Comparison of ENCODE assay signal across 10 cellular contexts in genomic region chr12:51941011-51941561, GRCh38. TPM values are rescaled to one million over a fixed set of nuclear protein-coding genes. Genes with fewer than 3 reads are reported as not detected.
DNase-seq lines count a peak whose midpoint lies in the region; ATAC-seq and TF ChIP-seq lines count a peak whose summit lies in the region.
"Had no signal": no experiment of that assay in that cellular context is flagged by ENCODE, and none has a peak within 500 bp of the region (broad histone marks: within the 10 kb centered on the region; RNA-seq: fewer than 3 reads in every experiment).

No MANE protein-coding gene starts in this region.

- TF ChIP-seq CTCF in astrocyte of the cerebellum (IDR thresholded peaks at IDR 0.05; ENCODE audit: low read depth, low read length, missing control alignments) = no peak
- no peak for TF ChIP-seq CTCF in PC-3 (conservative IDR thresholded peaks at IDR 0.05; ENCODE audit: low read depth, low read length)
- TF ChIP-seq CTCF in natural killer cell (IDR thresholded peaks at IDR 0.05) = no peak

- H3K36me3 Mint-ChIP-seq in natural killer cell = peaks cover 13% of the 10 kb centered on the region

- H3K4me3 ChIP-seq in astrocyte of the cerebellum (ENCODE audit: low read depth, low read length) = no peak overlapping the region
- no peak overlapping the region for H3K4me3 ChIP-seq in PC-3 (ENCODE audit: low read length)
- H3K4me3 ChIP-seq: prostate gland had no signal

- no peak overlapping the region for H3K27ac ChIP-seq in PC-3 (ENCODE audit: low read length)
- H3K27ac ChIP-seq: prostate gland had no signal

- no peak overlapping the region for H3K27ac Mint-ChIP-seq in natural killer cell

- POLR2A ChIA-PET in PC-3 (lab: Charles Lee; ENCODE audit: unreplicated experiment) = no interaction called here

- H3K27me3 Mint-ChIP-seq in natural killer cell (ENCODE audit: low read depth in 2 of 2) = peaks cover 0 to 12% of the 10 kb centered on the region in 2 donors

- no TSS peak for BruUV-seq in PC-3 (replicated peaks; lab: Mats Ljungman, UMichigan)

- no peak overlapping the region for H3K4me2 ChIP-seq in PC-3 (ENCODE audit: low read length)

- intact Hi-C loops in PC-3 (cut with micrococcal nuclease) (no loop called here), natural killer cell (cut with micrococcal nuclease) (no loop called here)

- H3K4me1 ChIP-seq in PC-3 (ENCODE audit: insufficient read depth, low read length) = no peaks in the 10 kb centered on the region
- H3K4me1 ChIP-seq: prostate gland had no signal

- peaks cover 15% of the 10 kb centered on the region; the same call in 1 of the 2 replicates for H3K9me3 ChIP-seq in PC-3 (ENCODE audit: low read length)
- H3K9me3 ChIP-seq: prostate gland had no signal

- CTCF ChIA-PET in PC-3 (lab: Charles Lee) = no interaction called here

- peaks cover 8 to 15% of the 10 kb centered on the region in 2 donors for H3K4me1 Mint-ChIP-seq in natural killer cell

- DNase-seq in AG08396 (ENCODE audit: low spot score) (peak; percentile 37), NCI-H146 (lab: John Stamatoyannopoulos, UW) (peak; percentile 75), astrocyte of the cerebellum (ENCODE audit: low read depth) (peak; percentile 34), hepatic stellate cell (ENCODE audit: low spot score) (peak; percentile 53), dermis blood vessel endothelial cell (no peak), NCI-H2029 (lab: John Stamatoyannopoulos, UW) (no peak), PC-3 (no peak), natural killer cell (no peak)
- DNase-seq: AML-193 had no signal

- ATAC-seq in PC-3 (no peak), natural killer cell (no peak)

- H4K20me1 ChIP-seq in PC-3 (ENCODE audit: low read length) = no peaks in the 10 kb centered on the region

- H3K9me3 Mint-ChIP-seq in natural killer cell = peaks cover 6 to 8% of the 10 kb centered on the region in 2 donors

- no peaks in the 10 kb centered on the region for H3K36me3 ChIP-seq in PC-3 (ENCODE audit: low read depth, low read length)
- H3K36me3 ChIP-seq: prostate gland had no signal

- no peak overlapping the region for H2AFZ ChIP-seq in PC-3 (ENCODE audit: low read length)

- H3K79me2 ChIP-seq in PC-3 (ENCODE audit: low read length) = no peaks in the 10 kb centered on the region

- H3K4me3 Mint-ChIP-seq in natural killer cell = no peak overlapping the region

- H3F3A ChIP-seq in PC-3 (ENCODE audit: low read length, unreplicated experiment) = no peaks in the 10 kb centered on the region

- H3K9ac ChIP-seq in PC-3 (ENCODE audit: low read length) = no peak overlapping the region

- in situ Hi-C loops in astrocyte of the cerebellum (cut with HindIII; ENCODE audit: low sequenced_read_pairs) = no loop called here

- H3K9me2 ChIP-seq in PC-3 (replicated peaks; ENCODE audit: low read length) = no peaks in the 10 kb centered on the region

- H3K27me3 ChIP-seq in PC-3 (ENCODE audit: low read length) = no peaks in the 10 kb centered on the region

RNA-seq across cellular contexts. Expression of gene ACVR1B, which starts 10.4 kb away (rescaled TPM):
- total RNA-seq in dermis blood vessel endothelial cell (9.9 and 17.4 TPM in 2 replicates), PC-3 (2014; rRNA removed) (9.8 and 11.5 TPM in 2 replicates), natural killer cell (1 to 10 TPM; 5.9 to 9.6 (median 6.6) TPM)

RNA-seq across cellular contexts. Expression of gene ACVRL1, which starts 33.8 kb away (rescaled TPM):
- total RNA-seq in dermis blood vessel endothelial cell = 680 and 721 TPM in 2 replicates
- total RNA-seq in PC-3 (2014; rRNA removed) = 0.40 TPM in 1 of 2 replicates, not detected in the other
- total RNA-seq in natural killer cell = under 1 TPM in 1 of 3 donors, not detected in 2; 0.57 TPM

RNA-seq across cellular contexts. Expression of gene ANKRD33, which starts 53.2 kb away (rescaled TPM):
- total RNA-seq in dermis blood vessel endothelial cell (0.19 TPM in 1 of 2 replicates, not detected in the other), PC-3 (2014; rRNA removed) (not detected in 2 replicates), natural killer cell (not detected)
- total RNA-seq: prostate gland had no signal

Comparison
In these comparisons a context has a peak if more than half of its experiments do, and no peak if none do; other contexts are left out.
1. DNase-seq: peak in AG08396 (single experiment), NCI-H146 (single experiment), astrocyte of the cerebellum (single experiment) and hepatic stellate cell (single experiment); none in dermis blood vessel endothelial cell (single experiment), NCI-H2029 (single experiment), PC-3 (single experiment) and natural killer cell (single experiment).
2. RNA of gene ACVRL1, which starts 33.8 kb away (total RNA-seq): 680 to 721 TPM in dermis blood vessel endothelial cell; 0.57 TPM in natural killer cell and 0.40 TPM in PC-3; every median in the first group is over 100 times any median in the second.